Comparison of ENCODE assay signal across 1 cellular context in the genomic region with DNA sequence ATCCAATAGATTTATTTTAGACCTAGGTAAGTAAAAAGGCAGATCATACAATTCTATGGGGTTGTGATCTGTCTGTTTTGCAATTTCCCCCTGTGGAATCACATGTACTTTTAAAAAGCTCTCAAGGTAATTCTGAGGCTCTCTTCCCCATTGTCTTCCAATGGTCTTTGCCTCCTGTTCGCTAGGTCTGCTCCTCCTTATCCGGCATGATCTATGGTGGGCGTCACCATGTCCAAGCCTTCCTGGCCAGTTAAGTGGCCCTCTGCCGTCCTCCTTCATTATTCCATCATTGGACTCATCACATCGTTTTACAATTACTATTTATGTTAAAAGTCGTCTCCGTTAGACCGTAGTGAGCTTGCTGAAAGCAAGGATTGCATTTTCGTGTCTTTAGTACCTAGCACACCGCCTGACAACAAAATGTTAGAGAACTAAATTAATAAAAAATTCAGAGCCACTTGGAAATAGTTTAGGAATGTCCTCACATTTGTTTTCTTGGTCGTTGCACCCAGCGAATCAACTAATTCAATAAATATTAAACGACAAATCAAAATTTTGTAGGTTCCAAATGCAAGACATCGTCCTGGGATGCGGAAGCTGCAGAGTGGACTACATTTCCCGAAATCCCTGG.
TF ChIP-seq lines count a peak whose summit lies in the region.

No MANE protein-coding gene starts in this region.

TF ChIP-seq in GM12878, 131 proteins besides CTCF, POLR2A, EP300 and RAD21 (continues in another document):
- TF ChIP-seq SMC3 (IDR thresholded peaks at IDR 0.05; ENCODE audit: borderline replicate concordance, low read length) (no peak), RBBP5 (conservative IDR thresholded peaks at IDR 0.05) (no peak), EGR1 (IDR thresholded peaks at IDR 0.05; ENCODE audit: borderline replicate concordance in 1 of 2, low read depth in 2 of 2, low read length in 2 of 2) (no peak), CHD1 (IDR thresholded peaks at IDR 0.05; ENCODE audit: low read depth, low read length) (no peak), RELB (IDR thresholded peaks at IDR 0.05; ENCODE audit: low read depth) (no peak; the same call in 1 of the 2 replicates), PKNOX1 (IDR thresholded peaks at IDR 0.05) (no peak), CUX1 (IDR thresholded peaks at IDR 0.05; ENCODE audit: insufficient replicate concordance, low read depth, low read length) (no peak), NR2F1 (conservative IDR thresholded peaks at IDR 0.05) (no peak), SKIL (IDR thresholded peaks at IDR 0.05; ENCODE audit: low read depth, poor library complexity, severe bottlenecking) (peak; percentile 26), YY1 (IDR thresholded peaks at IDR 0.05; ENCODE audit: low read depth, low read length) (0 out of 2 replicates have a peak, but pooled peaks have one; percentile 30), IKZF2 (IDR thresholded peaks at IDR 0.05) (no peak), FOXK2 (IDR thresholded peaks at IDR 0.05) (no peak), PML (IDR thresholded peaks at IDR 0.05; ENCODE audit: low read length) (0 out of 2 replicates have a peak, but pooled peaks have one; percentile 12), ATF7 (IDR thresholded peaks at IDR 0.05; ENCODE audit: low read depth) (no peak), E4F1 (IDR thresholded peaks at IDR 0.05; ENCODE audit: borderline replicate concordance, partially characterized antibody) (peak; percentile 55), ZNF207 (IDR thresholded peaks at IDR 0.05; ENCODE audit: borderline replicate concordance) (no peak), ATF2 (IDR thresholded peaks at IDR 0.05; ENCODE audit: low read length) (peak; percentile 33; the same call in 1 of the 2 replicates), EED (IDR thresholded peaks at IDR 0.05; ENCODE audit: low read depth) (no peak), PBX3 (IDR thresholded peaks at IDR 0.05; ENCODE audit: insufficient replicate concordance, low read depth, low read length) (no peak), NBN (IDR thresholded peaks at IDR 0.05) (no peak), NR2C1 (IDR thresholded peaks at IDR 0.05) (no peak), FOXM1 (IDR thresholded peaks at IDR 0.05; ENCODE audit: low read depth, low read length) (no peak), ELK1 (IDR thresholded peaks at IDR 0.05; ENCODE audit: low read depth, low read length) (no peak), RFX5 (IDR thresholded peaks at IDR 0.05; ENCODE audit: low read depth, low read length) (no peak), ZNF384 (IDR thresholded peaks at IDR 0.05; ENCODE audit: borderline replicate concordance, low read depth, low read length) (no peak)
- TF ChIP-seq, protein P1, sequence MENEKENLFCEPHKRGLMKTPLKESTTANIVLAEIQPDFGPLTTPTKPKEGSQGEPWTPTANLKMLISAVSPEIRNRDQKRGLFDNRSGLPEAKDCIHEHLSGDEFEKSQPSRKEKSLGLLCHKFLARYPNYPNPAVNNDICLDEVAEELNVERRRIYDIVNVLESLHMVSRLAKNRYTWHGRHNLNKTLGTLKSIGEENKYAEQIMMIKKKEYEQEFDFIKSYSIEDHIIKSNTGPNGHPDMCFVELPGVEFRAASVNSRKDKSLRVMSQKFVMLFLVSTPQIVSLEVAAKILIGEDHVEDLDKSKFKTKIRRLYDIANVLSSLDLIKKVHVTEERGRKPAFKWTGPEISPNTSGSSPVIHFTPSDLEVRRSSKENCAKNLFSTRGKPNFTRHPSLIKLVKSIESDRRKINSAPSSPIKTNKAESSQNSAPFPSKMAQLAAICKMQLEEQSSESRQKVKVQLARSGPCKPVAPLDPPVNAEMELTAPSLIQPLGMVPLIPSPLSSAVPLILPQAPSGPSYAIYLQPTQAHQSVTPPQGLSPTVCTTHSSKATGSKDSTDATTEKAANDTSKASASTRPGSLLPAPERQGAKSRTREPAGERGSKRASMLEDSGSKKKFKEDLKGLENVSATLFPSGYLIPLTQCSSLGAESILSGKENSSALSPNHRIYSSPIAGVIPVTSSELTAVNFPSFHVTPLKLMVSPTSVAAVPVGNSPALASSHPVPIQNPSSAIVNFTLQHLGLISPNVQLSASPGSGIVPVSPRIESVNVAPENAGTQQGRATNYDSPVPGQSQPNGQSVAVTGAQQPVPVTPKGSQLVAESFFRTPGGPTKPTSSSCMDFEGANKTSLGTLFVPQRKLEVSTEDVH (IDR thresholded peaks at IDR 0.05; ENCODE audit: low read depth, partially characterized antibody), result no peak
- TF ChIP-seq, protein P2, sequence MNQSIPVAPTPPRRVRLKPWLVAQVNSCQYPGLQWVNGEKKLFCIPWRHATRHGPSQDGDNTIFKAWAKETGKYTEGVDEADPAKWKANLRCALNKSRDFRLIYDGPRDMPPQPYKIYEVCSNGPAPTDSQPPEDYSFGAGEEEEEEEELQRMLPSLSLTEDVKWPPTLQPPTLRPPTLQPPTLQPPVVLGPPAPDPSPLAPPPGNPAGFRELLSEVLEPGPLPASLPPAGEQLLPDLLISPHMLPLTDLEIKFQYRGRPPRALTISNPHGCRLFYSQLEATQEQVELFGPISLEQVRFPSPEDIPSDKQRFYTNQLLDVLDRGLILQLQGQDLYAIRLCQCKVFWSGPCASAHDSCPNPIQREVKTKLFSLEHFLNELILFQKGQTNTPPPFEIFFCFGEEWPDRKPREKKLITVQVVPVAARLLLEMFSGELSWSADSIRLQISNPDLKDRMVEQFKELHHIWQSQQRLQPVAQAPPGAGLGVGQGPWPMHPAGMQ (IDR thresholded peaks at IDR 0.05; ENCODE audit: borderline replicate concordance), result no peak
- TF ChIP-seq, protein P3, sequence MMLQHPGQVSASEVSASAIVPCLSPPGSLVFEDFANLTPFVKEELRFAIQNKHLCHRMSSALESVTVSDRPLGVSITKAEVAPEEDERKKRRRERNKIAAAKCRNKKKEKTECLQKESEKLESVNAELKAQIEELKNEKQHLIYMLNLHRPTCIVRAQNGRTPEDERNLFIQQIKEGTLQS (IDR thresholded peaks at IDR 0.05; ENCODE audit: borderline replicate concordance, extremely low read depth, low read depth, low read length), result no peak
